In the genomic region with DNA sequence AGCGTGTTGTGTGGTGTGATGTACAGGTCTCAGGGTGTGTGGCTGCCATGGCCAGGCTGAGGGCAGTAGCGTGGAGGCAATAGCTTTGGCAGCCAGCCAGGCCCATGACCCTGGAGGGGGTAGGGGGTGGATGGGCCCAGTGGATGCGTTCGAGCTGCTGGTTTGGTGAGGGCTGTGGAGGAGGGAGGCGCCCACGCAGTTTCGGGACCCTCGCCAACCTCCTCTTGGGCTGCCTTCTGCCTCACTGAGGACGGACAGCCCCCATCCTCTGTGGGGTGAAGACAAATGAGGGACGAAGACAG, we compare ENCODE assay signal across 2 cellular contexts.
TF ChIP-seq lines count a peak whose summit lies in the region.

No MANE protein-coding gene starts in this region.

TF ChIP-seq in IMR-90, 13 proteins besides CTCF, POLR2A, EP300 and RAD21:
- TF ChIP-seq MAFK (IDR thresholded peaks at IDR 0.05; ENCODE audit: low read depth, low read length): no peak
- TF ChIP-seq MXI1 (IDR thresholded peaks at IDR 0.05; ENCODE audit: borderline replicate concordance, low read depth, low read length): no peak
- no peak for TF ChIP-seq RCOR1 (IDR thresholded peaks at IDR 0.05; ENCODE audit: insufficient replicate concordance, low read length)
- TF ChIP-seq RFX5 (IDR thresholded peaks at IDR 0.05; ENCODE audit: low read depth, low read length): no peak
- TF ChIP-seq FOS (IDR thresholded peaks at IDR 0.05; ENCODE audit: low read depth, low read length): no peak
- TF ChIP-seq BHLHE40 (IDR thresholded peaks at IDR 0.05; ENCODE audit: low read depth, low read length): no peak
- TF ChIP-seq, protein P1, sequence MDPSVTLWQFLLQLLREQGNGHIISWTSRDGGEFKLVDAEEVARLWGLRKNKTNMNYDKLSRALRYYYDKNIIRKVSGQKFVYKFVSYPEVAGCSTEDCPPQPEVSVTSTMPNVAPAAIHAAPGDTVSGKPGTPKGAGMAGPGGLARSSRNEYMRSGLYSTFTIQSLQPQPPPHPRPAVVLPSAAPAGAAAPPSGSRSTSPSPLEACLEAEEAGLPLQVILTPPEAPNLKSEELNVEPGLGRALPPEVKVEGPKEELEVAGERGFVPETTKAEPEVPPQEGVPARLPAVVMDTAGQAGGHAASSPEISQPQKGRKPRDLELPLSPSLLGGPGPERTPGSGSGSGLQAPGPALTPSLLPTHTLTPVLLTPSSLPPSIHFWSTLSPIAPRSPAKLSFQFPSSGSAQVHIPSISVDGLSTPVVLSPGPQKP (IDR thresholded peaks at IDR 0.05; ENCODE audit: borderline replicate concordance, low read depth, low read length): no peak
- no peak for TF ChIP-seq SMC3 (IDR thresholded peaks at IDR 0.05; ENCODE audit: low read depth, low read length)
- TF ChIP-seq MAZ (IDR thresholded peaks at IDR 0.05; ENCODE audit: borderline replicate concordance, low read depth, low read length): no peak
- no peak for TF ChIP-seq NFE2L2 (IDR thresholded peaks at IDR 0.05; ENCODE audit: low read depth, low read length)
- no peak for TF ChIP-seq CHD1 (IDR thresholded peaks at IDR 0.05; ENCODE audit: low read depth, low read length)
- no peak for TF ChIP-seq CEBPB (IDR thresholded peaks at IDR 0.05; ENCODE audit: low read depth, low read length)
- TF ChIP-seq, protein P2, sequence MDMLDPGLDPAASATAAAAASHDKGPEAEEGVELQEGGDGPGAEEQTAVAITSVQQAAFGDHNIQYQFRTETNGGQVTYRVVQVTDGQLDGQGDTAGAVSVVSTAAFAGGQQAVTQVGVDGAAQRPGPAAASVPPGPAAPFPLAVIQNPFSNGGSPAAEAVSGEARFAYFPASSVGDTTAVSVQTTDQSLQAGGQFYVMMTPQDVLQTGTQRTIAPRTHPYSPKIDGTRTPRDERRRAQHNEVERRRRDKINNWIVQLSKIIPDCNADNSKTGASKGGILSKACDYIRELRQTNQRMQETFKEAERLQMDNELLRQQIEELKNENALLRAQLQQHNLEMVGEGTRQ (IDR thresholded peaks at IDR 0.05; ENCODE audit: low read depth, low read length): no peak

TF ChIP-seq in K562, 482 proteins besides CTCF, POLR2A, EP300 and RAD21:
- TF ChIP-seq NFIC (IDR thresholded peaks at IDR 0.05): peak; percentile 95
- no peak for TF ChIP-seq GTF2A2 (tag; IDR thresholded peaks at IDR 0.05)
- TF ChIP-seq, protein P3, sequence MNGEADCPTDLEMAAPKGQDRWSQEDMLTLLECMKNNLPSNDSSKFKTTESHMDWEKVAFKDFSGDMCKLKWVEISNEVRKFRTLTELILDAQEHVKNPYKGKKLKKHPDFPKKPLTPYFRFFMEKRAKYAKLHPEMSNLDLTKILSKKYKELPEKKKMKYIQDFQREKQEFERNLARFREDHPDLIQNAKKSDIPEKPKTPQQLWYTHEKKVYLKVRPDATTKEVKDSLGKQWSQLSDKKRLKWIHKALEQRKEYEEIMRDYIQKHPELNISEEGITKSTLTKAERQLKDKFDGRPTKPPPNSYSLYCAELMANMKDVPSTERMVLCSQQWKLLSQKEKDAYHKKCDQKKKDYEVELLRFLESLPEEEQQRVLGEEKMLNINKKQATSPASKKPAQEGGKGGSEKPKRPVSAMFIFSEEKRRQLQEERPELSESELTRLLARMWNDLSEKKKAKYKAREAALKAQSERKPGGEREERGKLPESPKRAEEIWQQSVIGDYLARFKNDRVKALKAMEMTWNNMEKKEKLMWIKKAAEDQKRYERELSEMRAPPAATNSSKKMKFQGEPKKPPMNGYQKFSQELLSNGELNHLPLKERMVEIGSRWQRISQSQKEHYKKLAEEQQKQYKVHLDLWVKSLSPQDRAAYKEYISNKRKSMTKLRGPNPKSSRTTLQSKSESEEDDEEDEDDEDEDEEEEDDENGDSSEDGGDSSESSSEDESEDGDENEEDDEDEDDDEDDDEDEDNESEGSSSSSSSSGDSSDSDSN (IDR thresholded peaks at IDR 0.05; ENCODE audit: borderline replicate concordance in 1 of 2, low read depth in 2 of 2, low read length in 2 of 2): no peak
- 0 out of 2 replicates have a peak, but pooled peaks have one; percentile 1 for TF ChIP-seq POLR2G (IDR thresholded peaks at IDR 0.05; ENCODE audit: low read depth, low read length)
- no peak for TF ChIP-seq THRAP3 (IDR thresholded peaks at IDR 0.05; ENCODE audit: borderline replicate concordance)
- 0 out of 2 replicates have a peak, but pooled peaks have one; percentile 11 for TF ChIP-seq HDGF (IDR thresholded peaks at IDR 0.05)
